ENCODE assay signal across 8 cellular contexts in the genomic region with DNA sequence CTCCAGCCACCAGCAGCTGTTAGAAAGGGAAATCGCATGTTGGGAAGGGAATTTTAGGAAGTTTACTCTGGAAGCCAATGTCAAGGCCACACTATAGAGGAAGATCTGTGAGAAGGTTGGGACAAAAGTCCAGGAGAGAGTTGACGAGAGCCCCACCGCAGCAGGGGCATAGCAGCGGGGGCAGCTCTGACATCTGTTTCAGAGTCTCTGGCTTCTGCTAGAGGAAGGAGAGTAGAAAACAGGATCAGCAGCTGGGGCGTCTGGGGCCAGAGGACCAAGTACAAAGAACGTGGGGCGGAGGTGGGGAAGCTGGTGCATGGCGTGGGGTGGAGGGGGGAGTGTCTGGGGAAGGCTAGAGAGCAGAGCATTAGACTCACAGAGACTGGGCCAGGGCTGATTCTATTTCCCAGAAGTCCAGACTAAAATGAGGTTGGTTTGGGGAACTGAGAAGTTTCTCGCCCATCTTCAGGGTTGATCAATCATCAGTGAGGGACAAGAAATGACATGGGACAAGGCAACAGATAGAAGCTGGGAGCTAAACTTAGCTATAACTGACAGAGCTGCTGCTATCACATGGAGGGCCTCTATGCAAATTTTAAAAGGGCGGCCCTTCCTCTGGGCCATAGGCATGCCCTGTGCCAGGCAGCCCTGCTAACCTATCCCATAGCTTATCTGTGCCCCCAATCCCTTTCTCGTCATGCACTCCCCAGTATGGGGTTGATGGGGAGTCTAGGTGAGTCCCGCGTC. TPM values are rescaled to one million over a fixed set of nuclear protein-coding genes. Genes with fewer than 3 reads are reported as not detected.
DNase-seq lines count a peak whose midpoint lies in the region; ATAC-seq, FAIRE-seq and TF ChIP-seq lines count a peak whose summit lies in the region.

No MANE protein-coding gene starts in this region.

- POLR2A ChIA-PET in WTC11 (lab: Charles Lee): interaction anchor here (0.7 to 1.9 kb wide), 3 partner anchors 25 to 61 kb away, joined by 3 to 8 read pairs (median 4); partner anchors contain the start of gene SH2B1

- H3K36me3 ChIP-seq in DOHH2 (ENCODE audit: control insufficient read depth, low read length) (peaks cover 53% of the 10 kb centered on the region), kidney (ENCODE audit: control insufficient read depth in 1 of 2, insufficient read depth in 2 of 2, low read length in 2 of 2) (peaks cover 3 to 8% of the 10 kb centered on the region in 2 donors), urinary bladder (ENCODE audit: insufficient read depth) (no peaks in the 10 kb centered on the region)

- peaks cover 33% of the 10 kb centered on the region for H3K79me2 ChIP-seq in DOHH2 (ENCODE audit: control insufficient read depth, low read length)

- no peak for DNase-seq in WTC11 (ENCODE audit: low spot score)
- no peak for DNase-seq in kidney
- no peak for DNase-seq in NK-92 (lab: John Stamatoyannopoulos, UW; ENCODE audit: unreplicated experiment)
- DNase-seq in NCI-H446 (lab: John Stamatoyannopoulos, UW): no peak

- peak overlapping the region; percentile 98 for H3K27ac Mint-ChIP-seq in WTC11

- ATAC-seq in GM19372 (IDR thresholded peaks at IDR 0.05; ENCODE audit: low read depth, unreplicated experiment) (peak; percentile 33), HG03354 (IDR thresholded peaks at IDR 0.05; ENCODE audit: poor library complexity, severe bottlenecking, unreplicated experiment) (peak; percentile 51), WTC11 (peak; percentile 2)

- no peaks in the 10 kb centered on the region for H3K27me3 ChIP-seq in DOHH2 (ENCODE audit: control insufficient read depth, low read length)

- H3K9me3 Mint-ChIP-seq in WTC11: no peaks in the 10 kb centered on the region

- peak overlapping the region; percentile 97 for H3K4me3 Mint-ChIP-seq in WTC11

- H3K4me3 ChIP-seq in DOHH2 (ENCODE audit: low read length) (peak overlapping the region; percentile 94), kidney (ENCODE audit: low read length in 2 of 2) (peak overlapping the region; percentile 56 to 91), urinary bladder (ENCODE audit: low read depth, low read length) (peak overlapping the region; percentile 66)

- peaks cover 14% of the 10 kb centered on the region for H3K4me1 Mint-ChIP-seq in WTC11

- H3K4me1 ChIP-seq in DOHH2 (ENCODE audit: control insufficient read depth, low read length): peaks cover 48% of the 10 kb centered on the region
- peaks cover 5 to 10% of the 10 kb centered on the region in 2 donors for H3K4me1 ChIP-seq in kidney (ENCODE audit: control insufficient read depth in 1 of 2, insufficient read depth in 1 of 2, low read depth in 1 of 2, low read length in 2 of 2)
- peaks cover 1% of the 10 kb centered on the region for H3K4me1 ChIP-seq in urinary bladder (ENCODE audit: insufficient read depth)

- FAIRE-seq in kidney (lab: Jason Lieb, UNC): no peak

- H3K27ac ChIP-seq in DOHH2 (ENCODE audit: low read depth, low read length) (peak overlapping the region; percentile 99), kidney (ENCODE audit: low read depth in 2 of 2, low read length in 2 of 2) (peak overlapping the region; percentile 32 to 95), urinary bladder (ENCODE audit: low read depth) (no peak overlapping the region)

- no peaks in the 10 kb centered on the region for H3K9me2 ChIP-seq in DOHH2 (replicated peaks; ENCODE audit: control insufficient read depth, low read length)

- no peaks in the 10 kb centered on the region for H3K9me3 ChIP-seq in DOHH2 (ENCODE audit: control insufficient read depth, insufficient read depth, low read length)
- H3K9me3 ChIP-seq in kidney (ENCODE audit: control insufficient read depth in 1 of 2, low read length in 2 of 2): no peaks in the 10 kb centered on the region

- peaks cover 11% of the 10 kb centered on the region for H3K36me3 Mint-ChIP-seq in WTC11

- peak overlapping the region; percentile 98 for H3K4me2 ChIP-seq in DOHH2 (ENCODE audit: low read length)

- 68% methylated on average over 13 of the region's 13 CpGs for WGBS in urinary bladder

- intact Hi-C loops in kidney (cut with DNase I): no loop called here

- H3K9ac ChIP-seq in kidney (ENCODE audit: low read length in 2 of 2): peak overlapping the region in 1 of 2 donors; percentile 26

- CTCF ChIA-PET in WTC11 (lab: Charles Lee): interaction anchor here (0.6 to 3.3 kb wide), 12 partner anchors 10 to 191 kb away, joined by 3 to 16 read pairs (median 4); partner anchors contain the start of genes NFATC2IP and TUFM

- no peaks in the 10 kb centered on the region for H4K20me1 ChIP-seq in DOHH2 (ENCODE audit: control insufficient read depth, insufficient read depth, low read depth, low read length)

- TF ChIP-seq CTCF in DOHH2 (IDR thresholded peaks at IDR 0.05; ENCODE audit: low read depth, low read length, poor library complexity, severe bottlenecking) (no peak), WTC11 (IDR thresholded peaks at IDR 0.05) (no peak), kidney (IDR thresholded peaks at IDR 0.05; ENCODE audit: borderline replicate concordance, extremely low read depth, insufficient read depth) (no peak)

- H3F3A ChIP-seq in DOHH2 (ENCODE audit: control insufficient read depth, insufficient read depth): peaks cover 30% of the 10 kb centered on the region

- H3K27me3 Mint-ChIP-seq in WTC11 (ENCODE audit: low read depth): peaks cover 3% of the 10 kb centered on the region; the same call in 1 of the 2 replicates

TF ChIP-seq in WTC11, 78 proteins besides CTCF, POLR2A, EP300 and RAD21 (continues in another document):
- TF ChIP-seq, protein P1, sequence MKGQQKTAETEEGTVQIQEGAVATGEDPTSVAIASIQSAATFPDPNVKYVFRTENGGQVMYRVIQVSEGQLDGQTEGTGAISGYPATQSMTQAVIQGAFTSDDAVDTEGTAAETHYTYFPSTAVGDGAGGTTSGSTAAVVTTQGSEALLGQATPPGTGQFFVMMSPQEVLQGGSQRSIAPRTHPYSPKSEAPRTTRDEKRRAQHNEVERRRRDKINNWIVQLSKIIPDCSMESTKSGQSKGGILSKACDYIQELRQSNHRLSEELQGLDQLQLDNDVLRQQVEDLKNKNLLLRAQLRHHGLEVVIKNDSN (CRISPR knock-in tag; IDR thresholded peaks at IDR 0.05): 0 out of 2 replicates have a peak, but pooled peaks have one; percentile 43
- TF ChIP-seq, protein P2, sequence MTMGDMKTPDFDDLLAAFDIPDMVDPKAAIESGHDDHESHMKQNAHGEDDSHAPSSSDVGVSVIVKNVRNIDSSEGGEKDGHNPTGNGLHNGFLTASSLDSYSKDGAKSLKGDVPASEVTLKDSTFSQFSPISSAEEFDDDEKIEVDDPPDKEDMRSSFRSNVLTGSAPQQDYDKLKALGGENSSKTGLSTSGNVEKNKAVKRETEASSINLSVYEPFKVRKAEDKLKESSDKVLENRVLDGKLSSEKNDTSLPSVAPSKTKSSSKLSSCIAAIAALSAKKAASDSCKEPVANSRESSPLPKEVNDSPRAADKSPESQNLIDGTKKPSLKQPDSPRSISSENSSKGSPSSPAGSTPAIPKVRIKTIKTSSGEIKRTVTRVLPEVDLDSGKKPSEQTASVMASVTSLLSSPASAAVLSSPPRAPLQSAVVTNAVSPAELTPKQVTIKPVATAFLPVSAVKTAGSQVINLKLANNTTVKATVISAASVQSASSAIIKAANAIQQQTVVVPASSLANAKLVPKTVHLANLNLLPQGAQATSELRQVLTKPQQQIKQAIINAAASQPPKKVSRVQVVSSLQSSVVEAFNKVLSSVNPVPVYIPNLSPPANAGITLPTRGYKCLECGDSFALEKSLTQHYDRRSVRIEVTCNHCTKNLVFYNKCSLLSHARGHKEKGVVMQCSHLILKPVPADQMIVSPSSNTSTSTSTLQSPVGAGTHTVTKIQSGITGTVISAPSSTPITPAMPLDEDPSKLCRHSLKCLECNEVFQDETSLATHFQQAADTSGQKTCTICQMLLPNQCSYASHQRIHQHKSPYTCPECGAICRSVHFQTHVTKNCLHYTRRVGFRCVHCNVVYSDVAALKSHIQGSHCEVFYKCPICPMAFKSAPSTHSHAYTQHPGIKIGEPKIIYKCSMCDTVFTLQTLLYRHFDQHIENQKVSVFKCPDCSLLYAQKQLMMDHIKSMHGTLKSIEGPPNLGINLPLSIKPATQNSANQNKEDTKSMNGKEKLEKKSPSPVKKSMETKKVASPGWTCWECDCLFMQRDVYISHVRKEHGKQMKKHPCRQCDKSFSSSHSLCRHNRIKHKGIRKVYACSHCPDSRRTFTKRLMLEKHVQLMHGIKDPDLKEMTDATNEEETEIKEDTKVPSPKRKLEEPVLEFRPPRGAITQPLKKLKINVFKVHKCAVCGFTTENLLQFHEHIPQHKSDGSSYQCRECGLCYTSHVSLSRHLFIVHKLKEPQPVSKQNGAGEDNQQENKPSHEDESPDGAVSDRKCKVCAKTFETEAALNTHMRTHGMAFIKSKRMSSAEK (CRISPR knock-in tag; IDR thresholded peaks at IDR 0.05; ENCODE audit: borderline replicate concordance): no peak

RNA-seq across cellular contexts. Expression of gene RABEP2, which starts 1.2 kb away (rescaled TPM):
- total RNA-seq in WTC11 (2021) (16.5 to 24.0 TPM (median 22.6 TPM) in 3 replicates), kidney (30.1 TPM), urinary bladder (17.0 TPM)
- polyA plus RNA-seq in kidney (ENCODE audit: insufficient read depth, low read depth, low replicate concordance) (21.0 TPM), urinary bladder (23.4 TPM)

RNA-seq across cellular contexts. Expression of gene CD19, which starts 7.9 kb away (rescaled TPM):
- total RNA-seq in WTC11 (2021) (0.90 to 2.5 TPM (median 2.5 TPM) in 3 replicates), kidney (2.6 TPM), urinary bladder (0.16 TPM)
- polyA plus RNA-seq in kidney (ENCODE audit: insufficient read depth, low read depth, low replicate concordance) (0.47 TPM), urinary bladder (0.70 TPM)

RNA-seq across cellular contexts. Expression of gene NFATC2IP, which starts 26.9 kb away (rescaled TPM):
- total RNA-seq in WTC11 (2021) (60.7 to 66.6 TPM (median 64.0 TPM) in 3 replicates), kidney (31.0 TPM), urinary bladder (22.2 TPM)
- polyA plus RNA-seq in kidney (ENCODE audit: insufficient read depth, low read depth, low replicate concordance) (8.9 TPM), urinary bladder (25.2 TPM)

RNA-seq across cellular contexts. Expression of gene ATP2A1, which starts 45.5 kb away (rescaled TPM):
- total RNA-seq in WTC11 (2021) (4.7 to 6.4 TPM (median 5.6 TPM) in 3 replicates), kidney (0.25 TPM), urinary bladder (2.9 TPM)
- polyA plus RNA-seq in kidney (ENCODE audit: insufficient read depth, low read depth, low replicate concordance) (0.47 TPM), urinary bladder (0.42 TPM)

RNA-seq across cellular contexts. Expression of gene SPNS1, which starts 50.8 kb away (rescaled TPM):
- 52.4 to 64.4 TPM (median 54.0 TPM) in 3 replicates for total RNA-seq in WTC11 (2021)
- total RNA-seq in kidney: 38.4 TPM
- polyA plus RNA-seq in kidney (ENCODE audit: insufficient read depth, low read depth, low replicate concordance): 34.5 TPM
- 16.1 TPM for total RNA-seq in urinary bladder
- polyA plus RNA-seq in urinary bladder: 37.1 TPM
